In genomic region chr4:26984896-26985295, GRCh38 we compare ENCODE assay signal across 20 cellular contexts.
DNase-seq lines count a peak whose midpoint lies in the region; ATAC-seq, FAIRE-seq and TF ChIP-seq lines count a peak whose summit lies in the region.
"Had no signal": no experiment of that assay in that cellular context is flagged by ENCODE, and none has a peak within 500 bp of the region (broad histone marks: within the 10 kb centered on the region; RNA-seq: fewer than 3 reads in every experiment).

No MANE protein-coding gene starts in this region.

- RAD21 ChIA-PET in GM12878 (lab: Charles Lee; ENCODE audit: unreplicated experiment) = interaction anchor here (0.7 to 6.1 kb wide), 8 partner anchors 10 to 127 kb away, joined by 3 to 25 read pairs (median 4); partner anchors contain the start of gene STIM2

- TF ChIP-seq POLR2A in GM12878 (IDR thresholded peaks at IDR 0.05; ENCODE audit: low read depth, low read length) = no peak

- peak; percentile 50 for ATAC-seq in GM12878
- ATAC-seq: Right ventricle myocardium inferior had no signal

- H3K4me3 Mint-ChIP-seq in activated naive CD4-positive, alpha-beta T cell treated with anti-CD3 and anti-CD28 coated beads, Interleukin-2, amount 50 U/mL, for 24 hours = peak overlapping the region; percentile 15
- H3K4me3 Mint-ChIP-seq in nephron progenitor cell = no peak overlapping the region
- H3K4me3 Mint-ChIP-seq: CD14-positive monocyte had no signal

- H3K27ac Mint-ChIP-seq in activated naive CD4-positive, alpha-beta T cell treated with anti-CD3 and anti-CD28 coated beads, Interleukin-2, amount 50 U/mL, for 24 hours = peak overlapping the region; percentile 76
- no peak overlapping the region for H3K27ac Mint-ChIP-seq in nephron progenitor cell
- H3K27ac Mint-ChIP-seq: CD14-positive monocyte had no signal

- in situ Hi-C loops in GM12878 (cut with MboI) = no loop called here

- H3F3A ChIP-seq in smooth muscle cell (ENCODE audit: low read depth) = peaks cover 25% of the 10 kb centered on the region

- H3K27me3 ChIP-seq in Karpas-422 (ENCODE audit: low read length) (no peaks in the 10 kb centered on the region), GM12878 (replicated peaks in 1 of 2; ENCODE audit: control insufficient read depth in 2 of 2, insufficient read depth in 2 of 2, low read length in 1 of 2) (no peaks in the 10 kb centered on the region), smooth muscle cell (ENCODE audit: low read depth) (no peaks in the 10 kb centered on the region), neuronal stem cell (ENCODE audit: control insufficient read depth in 3 of 3, insufficient read depth in 3 of 3, low read depth in 1 of 3, low read length in 3 of 3) (no peaks in the 10 kb centered on the region)

- H3K4me3 ChIP-seq in Karpas-422 (ENCODE audit: low read length) = no peak overlapping the region
- no peak overlapping the region for H3K4me3 ChIP-seq in GM12878
- no peak overlapping the region for H3K4me3 ChIP-seq in smooth muscle cell
- no peak overlapping the region for H3K4me3 ChIP-seq in neuronal stem cell (ENCODE audit: low read length in 2 of 2)

- H3K79me2 ChIP-seq in Karpas-422 (ENCODE audit: low read length) = peaks cover 97% of the 10 kb centered on the region
- H3K79me2 ChIP-seq in GM12878 (ENCODE audit: control insufficient read depth, insufficient read depth, low read length) = no peaks in the 10 kb centered on the region
- peaks cover 69% of the 10 kb centered on the region for H3K79me2 ChIP-seq in smooth muscle cell (ENCODE audit: low read depth)

- H4K91ac ChIP-seq in neuronal stem cell (ENCODE audit: low read depth, low read length, poor library complexity) = no peak overlapping the region

- CTCF ChIA-PET in GM12878 (lab: Yijun Ruan, JAX) = interaction anchor here (1.1 to 3.7 kb wide), 5 partner anchors 9 to 125 kb away, joined by 4 to 13 read pairs (median 5); partner anchors contain the start of gene STIM2

- no peak overlapping the region for H3K9ac ChIP-seq in Karpas-422 (ENCODE audit: low read length)
- H3K9ac ChIP-seq in GM12878 (ENCODE audit: control insufficient read depth, insufficient read depth, low read length) = no peak overlapping the region
- H3K9ac ChIP-seq in smooth muscle cell (ENCODE audit: low read depth) = no peak overlapping the region
- H3K9ac ChIP-seq in neuronal stem cell (ENCODE audit: low read depth, low read length, poor library complexity) = no peak overlapping the region

- no peak overlapping the region for H3K18ac ChIP-seq in neuronal stem cell (ENCODE audit: low read length)

- H2BK120ac ChIP-seq in neuronal stem cell (ENCODE audit: low read depth, low read length) = no peak overlapping the region

- H3K27me3 Mint-ChIP-seq in activated naive CD4-positive, alpha-beta T cell treated with anti-CD3 and anti-CD28 coated beads, Interleukin-2, amount 50 U/mL, for 24 hours = no peaks in the 10 kb centered on the region
- H3K27me3 Mint-ChIP-seq in nephron progenitor cell (ENCODE audit: low read depth, poor library complexity) = no peaks in the 10 kb centered on the region

- no peak for DNase-seq in activated naive CD4-positive, alpha-beta T cell treated with Interleukin-2 at 50 U/mL for 16 hours
- DNase-seq in Karpas-422 (peak; percentile 48), GM12878 (ENCODE audit: low read depth, low spot score) (no peak), smooth muscle cell (lab: John Stamatoyannopoulos, UW; ENCODE audit: unreplicated experiment) (no peak), neuronal stem cell (ENCODE audit: low spot score) (no peak), nephron progenitor cell (no peak), NCI-H187 (lab: John Stamatoyannopoulos, UW) (no peak)
- DNase-seq: 8988T, EL, MM.1S, NCI-H1092, NCI-H1436, NCI-H1930, NCI-H226, NCI-H524, NCI-H774 had no signal

- H3K79me1 ChIP-seq in neuronal stem cell (ENCODE audit: low read depth, low read length) = no peaks in the 10 kb centered on the region

- no peaks in the 10 kb centered on the region for H3K9me3 Mint-ChIP-seq in activated naive CD4-positive, alpha-beta T cell treated with anti-CD3 and anti-CD28 coated beads, Interleukin-2, amount 50 U/mL, for 24 hours
- H3K9me3 Mint-ChIP-seq in nephron progenitor cell = peaks cover 8% of the 10 kb centered on the region

- H3K36me3 Mint-ChIP-seq in activated naive CD4-positive, alpha-beta T cell treated with anti-CD3 and anti-CD28 coated beads, Interleukin-2, amount 50 U/mL, for 24 hours = peaks cover 6% of the 10 kb centered on the region
- peaks cover 15% of the 10 kb centered on the region for H3K36me3 Mint-ChIP-seq in nephron progenitor cell (ENCODE audit: low read depth)

- H3K14ac ChIP-seq in neuronal stem cell (ENCODE audit: low read length) = no peak overlapping the region

- H2BK5ac ChIP-seq in neuronal stem cell (ENCODE audit: low read length) = no peak overlapping the region

- H2BK12ac ChIP-seq in neuronal stem cell (ENCODE audit: low read length) = no peak overlapping the region

- peak overlapping the region; percentile 38 for H3K4me2 ChIP-seq in Karpas-422 (ENCODE audit: low read depth, low read length, poor library complexity, severe bottlenecking)
- H3K4me2 ChIP-seq in GM12878 (ENCODE audit: control insufficient read depth, insufficient read depth) = no peak overlapping the region
- peak overlapping the region; percentile 78 for H3K4me2 ChIP-seq in smooth muscle cell
- H3K4me2 ChIP-seq in neuronal stem cell (ENCODE audit: insufficient read depth, low read length, poor library complexity, severe bottlenecking) = no peak overlapping the region

- H4K8ac ChIP-seq in neuronal stem cell (ENCODE audit: low read depth, low read length) = no peak overlapping the region

- H4K20me1 ChIP-seq in Karpas-422 (ENCODE audit: insufficient read depth, low read depth, low read length) (no peaks in the 10 kb centered on the region), GM12878 (ENCODE audit: control insufficient read depth, insufficient read depth) (no peaks in the 10 kb centered on the region), smooth muscle cell (ENCODE audit: low read depth) (no peaks in the 10 kb centered on the region)

- H3K9me3 ChIP-seq in Karpas-422 (ENCODE audit: low read length) = no peaks in the 10 kb centered on the region
- H3K9me3 ChIP-seq in GM12878 (replicated peaks; ENCODE audit: control insufficient read depth, insufficient read depth, low read length) = no peaks in the 10 kb centered on the region; the same call in 1 of the 3 replicates
- H3K9me3 ChIP-seq in smooth muscle cell (replicated peaks; ENCODE audit: low read depth) = no peaks in the 10 kb centered on the region
- H3K9me3 ChIP-seq in neuronal stem cell (replicated peaks in 1 of 2; ENCODE audit: control insufficient read depth in 2 of 2, insufficient read depth in 1 of 2, low read depth in 1 of 2, low read length in 2 of 2) = no peaks in the 10 kb centered on the region

- H2AK5ac ChIP-seq in neuronal stem cell (ENCODE audit: low read depth, low read length) = no peak overlapping the region

- SMC1A ChIA-PET in GM12878 (lab: Charles Lee; ENCODE audit: uncharacterized antibody, unreplicated experiment) = interaction anchor here (1.0 to 6.4 kb wide), 13 partner anchors 8 to 124 kb away, joined by 3 to 50 read pairs (median 5); partner anchors contain the start of gene STIM2

- TF ChIP-seq CTCF in GM12878 (IDR thresholded peaks at IDR 0.05 in 2 of 3, conservative IDR thresholded peaks at IDR 0.05 in 1 of 3; ENCODE audit: control insufficient read depth in 2 of 3, extremely low read depth in 1 of 3, insufficient read depth in 1 of 3, low read depth in 3 of 3, low read length in 3 of 3) (no peak), smooth muscle cell (IDR thresholded peaks at IDR 0.05; ENCODE audit: borderline replicate concordance, insufficient read depth, poor library complexity, severe bottlenecking) (no peak), nephron progenitor cell (IDR thresholded peaks at IDR 0.05) (no peak)

- no peak for TF ChIP-seq RAD21 in GM12878 (IDR thresholded peaks at IDR 0.05; ENCODE audit: insufficient read depth, low read depth, low read length)

- H3K4me1 Mint-ChIP-seq in activated naive CD4-positive, alpha-beta T cell treated with anti-CD3 and anti-CD28 coated beads, Interleukin-2, amount 50 U/mL, for 24 hours = peaks cover 70% of the 10 kb centered on the region
- H3K4me1 Mint-ChIP-seq in nephron progenitor cell = peaks cover 30% of the 10 kb centered on the region

- FAIRE-seq in GM12878 (lab: Jason Lieb, UNC) = no peak
- FAIRE-seq: H54 had no signal

- H3K4ac ChIP-seq in neuronal stem cell (ENCODE audit: low read length) = no peak overlapping the region

- peak overlapping the region; percentile 66 for H3K27ac ChIP-seq in Karpas-422 (ENCODE audit: low read length)
- H3K27ac ChIP-seq in GM12878 (ENCODE audit: control insufficient read depth, insufficient read depth) = no peak overlapping the region
- H3K27ac ChIP-seq in smooth muscle cell (ENCODE audit: low read depth) = peak overlapping the region; percentile 76
- no peak overlapping the region for H3K27ac ChIP-seq in neuronal stem cell (replicated peaks; ENCODE audit: low read length)

- no peak overlapping the region for H2BK15ac ChIP-seq in neuronal stem cell (ENCODE audit: low read length)

- H3K23ac ChIP-seq in neuronal stem cell (ENCODE audit: low read depth, low read length, poor library complexity) = no peak overlapping the region

- H3K4me1 ChIP-seq in Karpas-422 (ENCODE audit: low read length) = peaks cover 60% of the 10 kb centered on the region
- H3K4me1 ChIP-seq in GM12878 (ENCODE audit: control insufficient read depth, insufficient read depth, low read length) = peaks cover 14% of the 10 kb centered on the region
- H3K4me1 ChIP-seq in smooth muscle cell (ENCODE audit: low read depth) = peaks cover 37% of the 10 kb centered on the region
- H3K4me1 ChIP-seq in neuronal stem cell (ENCODE audit: control insufficient read depth in 2 of 2, insufficient read depth in 1 of 2, low read depth in 1 of 2, low read length in 2 of 2) = peaks cover 4% of the 10 kb centered on the region in 2 donors

- H2AFZ ChIP-seq in Karpas-422 (ENCODE audit: low read length) (no peak overlapping the region), GM12878 (ENCODE audit: control insufficient read depth, low read depth, low read length) (no peak overlapping the region), smooth muscle cell (ENCODE audit: low read depth) (no peak overlapping the region), neuronal stem cell (ENCODE audit: low read length) (no peak overlapping the region)

- 100% methylated on average over 3 of the region's 3 CpGs for WGBS in GM12878 (ENCODE audit: insufficient coverage, insufficient replicate concordance, low lambda C conversion rate, missing lambda C conversion rate)
- 44% methylated on average over 3 of the region's 3 CpGs for WGBS in smooth muscle cell (ENCODE audit: low lambda C conversion rate)
- WGBS in neuronal stem cell (ENCODE audit: extremely low coverage in 2 of 2, insufficient read length in 2 of 2, insufficient replicate concordance in 1 of 2), 2 donors = no CpG with 5 or more reads among the region's 3 CpGs

- no peak for TF ChIP-seq EP300 in GM12878 (IDR thresholded peaks at IDR 0.05; ENCODE audit: borderline replicate concordance in 1 of 2, control insufficient read depth in 1 of 2, low read depth in 2 of 2, low read length in 2 of 2)

- BruUV-seq in GM12878 (replicated peaks; lab: Mats Ljungman, UMichigan) = no TSS peak

- H3K36me3 ChIP-seq in Karpas-422 (ENCODE audit: insufficient read depth, low read length) (peaks cover 11% of the 10 kb centered on the region; the same call in 1 of the 2 replicates), GM12878 (ENCODE audit: control insufficient read depth in 2 of 2, insufficient read depth in 2 of 2, low read length in 1 of 2) (peaks cover 0 to 2% of the 10 kb centered on the region in 2 experiments; a peak in 1 of 4 replicates), smooth muscle cell (ENCODE audit: low read depth) (no peaks in the 10 kb centered on the region), neuronal stem cell (replicated peaks in 1 of 2; ENCODE audit: control insufficient read depth in 2 of 2, insufficient read depth in 2 of 2, low read length in 2 of 2) (no peaks in the 10 kb centered on the region)

- no peaks in the 10 kb centered on the region for H3K9me2 ChIP-seq in Karpas-422 (replicated peaks; ENCODE audit: insufficient read depth, low read length)

- POLR2A ChIA-PET in GM12878 (lab: Charles Lee) = interaction anchor here (0.9 to 2.0 kb wide), 5 partner anchors 9 to 102 kb away, joined by 3 to 6 read pairs (median 4); no protein-coding TSS in a partner anchor

- intact Hi-C loops in GM12878 (cut with micrococcal nuclease; ENCODE audit: unreplicated experiment) = no loop called here

Comparison
In these comparisons a context has a peak if more than half of its experiments do, and no peak if none do; other contexts are left out.
1. H3K27ac ChIP-seq: peak in Karpas-422 (single experiment) and smooth muscle cell (single experiment); none in GM12878 (single experiment) and neuronal stem cell (single experiment).
2. H3K4me2 ChIP-seq: peak in Karpas-422 (single experiment) and smooth muscle cell (single experiment); none in GM12878 (single experiment) and neuronal stem cell (single experiment).